Comparison of ENCODE assay signal across 30 cellular contexts in genomic region chr4:60461551-60461950, GRCh38.
"Had no signal": no experiment of that assay in that cellular context is flagged by ENCODE, and none has a peak within 500 bp of the region (broad histone marks: within the 10 kb centered on the region; RNA-seq: fewer than 3 reads in every experiment).

No MANE protein-coding gene starts in this region.

- H3K36me3 ChIP-seq: adrenal gland, ascending aorta, brain microvascular endothelial cell, breast epithelium, cardiac muscle cell had no signal

- DNase-seq: activated effector memory CD4-positive, alpha-beta T cell treated with anti-CD3 and anti-CD28 coated beads, Interleukin-2, amount 50 U/mL, for 16 hours; activated effector memory CD4-positive, alpha-beta T cell treated with Interleukin-2 at 50 U/mL for 16 hours; activated gamma-delta T cell; activated gamma-delta T cell treated with Interleukin-2 at 50 U/mL for 16 hours; activated naive CD4-positive, alpha-beta T cell; activated naive CD4-positive, alpha-beta T cell treated with anti-CD3 and anti-CD28 coated beads for 36 hours; activated naive CD4-positive, alpha-beta T cell treated with anti-CD3 and anti-CD28 coated beads, Interleukin-2, amount 10 ng/mL, durations not matched to agents 7 days and 5 days; activated naive CD4-positive, alpha-beta T cell treated with anti-CD3 and anti-CD28 coated beads, Interleukin-2, amount 50 U/mL, for 16 hours; activated naive CD4-positive, alpha-beta T cell treated with Interleukin-2 at 50 U/mL for 16 hours; activated naive CD8-positive, alpha-beta T cell treated with anti-CD3 and anti-CD28 coated beads for 36 hours; activated naive CD8-positive, alpha-beta T cell treated with anti-CD3 and anti-CD28 coated beads, Interleukin-2, amount 10 ng/mL, durations not matched to agents 7 days and 5 days; activated naive CD8-positive, alpha-beta T cell treated with anti-CD3 and anti-CD28 coated beads, Interleukin-2, amount 50 U/mL, for 24 hours; activated T-cell treated with anti-CD3 and anti-CD28 coated beads, Interleukin-2, amount 50 U/mL, for 1 hour; activated T-cell treated with anti-CD3 and anti-CD28 coated beads, Interleukin-2, amount 50 U/mL, for 24 hours; activated T-cell treated with anti-CD3 and anti-CD28 coated beads, Interleukin-2, amount 50 U/mL, for 4 hours; activated T-cell treated with anti-CD3 and anti-CD28 coated beads, Interleukin-2, amount 50 U/mL, for 48 hours; activated T-cell treated with anti-CD3 and anti-CD28 coated beads, Interleukin-2, amount 50 U/mL, for 72 hours; adrenal gland; amniotic stem cell; amygdala; anterior cingulate cortex; aorta; body of pancreas; brain microvascular endothelial cell; caudate nucleus; central memory CD4-positive, alpha-beta T cell; cerebellar nuclear complex had no signal

- H3K27ac ChIP-seq: adrenal gland, ascending aorta, body of pancreas, brain microvascular endothelial cell, breast epithelium, cardiac muscle cell had no signal

- H3K27me3 ChIP-seq: adrenal gland, ascending aorta, body of pancreas, brain microvascular endothelial cell, breast epithelium, cardiac muscle cell had no signal

- H3K9me3 ChIP-seq: adrenal gland, body of pancreas had no signal

- H3K4me1 ChIP-seq: adrenal gland, ascending aorta, body of pancreas, breast epithelium had no signal

- H3K4me3 ChIP-seq: adrenal gland, ascending aorta, body of pancreas, breast epithelium, cardiac muscle cell had no signal
